In the genomic region with DNA sequence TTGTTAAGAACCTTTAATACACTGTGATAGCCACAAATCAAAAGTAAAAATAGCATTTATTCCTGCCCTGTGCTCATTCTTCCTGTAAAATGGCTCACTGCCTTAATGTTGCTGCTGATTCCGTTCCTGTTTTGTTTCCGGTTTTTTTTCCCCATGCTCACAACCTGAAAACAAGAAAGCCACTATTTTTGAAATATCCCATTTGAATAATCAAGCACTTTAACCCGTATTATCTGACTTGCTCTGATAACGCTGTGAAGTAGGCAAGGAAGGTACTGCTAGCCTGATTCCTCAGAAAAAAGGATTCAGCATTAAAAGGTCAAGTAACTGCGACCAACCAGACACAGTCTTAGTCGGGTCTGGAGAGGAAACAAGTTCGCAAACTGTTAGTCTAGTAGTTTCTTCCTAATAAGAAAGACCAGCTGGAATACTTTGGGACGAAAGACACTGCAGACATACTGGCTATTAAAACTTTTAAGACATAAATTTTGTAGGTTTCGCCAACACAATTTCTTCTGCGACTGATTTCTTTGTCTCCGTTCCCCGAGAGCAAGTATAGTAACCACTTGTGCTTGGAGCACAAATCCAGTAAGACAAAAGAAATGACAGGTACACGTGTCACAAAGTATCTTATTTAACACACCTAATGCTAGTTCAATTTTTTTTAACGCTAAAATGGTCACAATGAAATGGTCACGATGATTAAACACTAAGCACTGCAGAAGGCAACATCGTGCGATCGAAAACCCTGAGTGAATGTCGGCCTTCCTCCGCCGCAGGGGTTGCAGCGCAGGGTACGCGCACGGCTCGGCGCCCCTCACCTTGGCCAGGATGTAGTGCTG, we compare ENCODE assay signal across 8 cellular contexts. TPM values are rescaled to one million over a fixed set of nuclear protein-coding genes. Genes with fewer than 3 reads are reported as not detected.
DNase-seq lines count a peak whose midpoint lies in the region; ATAC-seq and TF ChIP-seq lines count a peak whose summit lies in the region.

No MANE protein-coding gene starts in this region.

- H3K4me2 ChIP-seq in DND-41 (ENCODE audit: insufficient read depth, low read length) (peak overlapping the region; percentile 68), SU-DHL-6 (ENCODE audit: low read depth, low read length, poor library complexity, severe bottlenecking) (peak overlapping the region; percentile 92)

- H3K4me1 ChIP-seq in DND-41 (ENCODE audit: insufficient read depth, low read length), result peaks cover 34% of the 10 kb centered on the region

- TF ChIP-seq CTCF in DND-41 (IDR thresholded peaks at IDR 0.05; ENCODE audit: borderline replicate concordance, extremely low read depth, low read length, poor library complexity, severe bottlenecking), result no peak
- no peak for TF ChIP-seq CTCF in SU-DHL-6 (IDR thresholded peaks at IDR 0.05; ENCODE audit: insufficient read depth, low read length, poor library complexity, severe bottlenecking)
- no peak for TF ChIP-seq CTCF in epithelial cell of esophagus (IDR thresholded peaks at IDR 0.05; ENCODE audit: insufficient read depth, low read depth, low read length, missing control alignments)

- H2AFZ ChIP-seq in DND-41 (ENCODE audit: low read depth, low read length) (peak overlapping the region; percentile 87), SU-DHL-6 (ENCODE audit: low read depth, low read length, severe bottlenecking) (peak overlapping the region; percentile 46)

- ATAC-seq in DND-41 (ENCODE audit: insufficient read depth, low read depth), result peak; percentile 6
- peak; percentile 3 for ATAC-seq in GM21515 (IDR thresholded peaks at IDR 0.05; ENCODE audit: unreplicated experiment)
- ATAC-seq in HG02970 (IDR thresholded peaks at IDR 0.05; ENCODE audit: low FRiP score, unreplicated experiment), result no peak

- H3K9me3 ChIP-seq in DND-41 (ENCODE audit: insufficient read depth, low read length, severe bottlenecking) (no peaks in the 10 kb centered on the region), SU-DHL-6 (ENCODE audit: insufficient read depth, low read length) (no peaks in the 10 kb centered on the region)

- H3K27me3 ChIP-seq in DND-41 (ENCODE audit: insufficient read depth, low read length, poor library complexity), result no peaks in the 10 kb centered on the region
- H3K27me3 ChIP-seq in SU-DHL-6 (ENCODE audit: low read length), result no peaks in the 10 kb centered on the region

- peak overlapping the region; percentile 34 to 79 for H3K4me3 ChIP-seq in DND-41 (ENCODE audit: low read depth in 1 of 2, low read length in 2 of 2)
- H3K4me3 ChIP-seq in SU-DHL-6 (ENCODE audit: insufficient read depth, low read length, poor library complexity, severe bottlenecking), result peak overlapping the region; percentile 58
- H3K4me3 ChIP-seq in epithelial cell of esophagus (ENCODE audit: low read length), result peak overlapping the region; percentile 77

- peaks cover 37% of the 10 kb centered on the region for H3K79me2 ChIP-seq in DND-41 (ENCODE audit: insufficient read depth, low read length)
- peaks cover 6% of the 10 kb centered on the region; the same call in 1 of the 2 replicates for H3K79me2 ChIP-seq in SU-DHL-6 (ENCODE audit: insufficient read depth, low read length)

- H3F3A ChIP-seq in SU-DHL-6 (ENCODE audit: insufficient read depth), result peaks cover 40% of the 10 kb centered on the region

- H3K9ac ChIP-seq in DND-41 (ENCODE audit: low read depth, low read length), result peak overlapping the region; percentile 82
- peak overlapping the region; percentile 80 for H3K9ac ChIP-seq in SU-DHL-6 (ENCODE audit: low read length)

- no peaks in the 10 kb centered on the region for H3K9me2 ChIP-seq in SU-DHL-6 (replicated peaks; ENCODE audit: insufficient read depth, low read length)

- H3K27ac ChIP-seq in DND-41 (ENCODE audit: low read length) (peak overlapping the region; percentile 89), SU-DHL-6 (ENCODE audit: low read depth, low read length) (peak overlapping the region; percentile 92)

- DNase-seq in DND-41 (peak; percentile 25), KG1 (lab: John Stamatoyannopoulos, UW) (peak; percentile 43), epithelial cell of esophagus (ENCODE audit: low read depth) (peak; percentile 38), myocyte (ENCODE audit: low read depth) (peak; percentile 40), T-helper 9 cell (no peak)

- no peaks in the 10 kb centered on the region for H4K20me1 ChIP-seq in DND-41 (ENCODE audit: insufficient read depth, low read length)
- H4K20me1 ChIP-seq in SU-DHL-6 (ENCODE audit: low read depth, low read length), result no peaks in the 10 kb centered on the region

- H3K36me3 ChIP-seq in DND-41 (ENCODE audit: insufficient read depth, low read length) (peaks cover 22% of the 10 kb centered on the region), SU-DHL-6 (ENCODE audit: low read length) (0 out of 2 replicates have a peak, but pooled peaks cover 3% of the 10 kb centered on the region)

RNA-seq across cellular contexts. Expression of a gene that starts 0.8 kb away (rescaled TPM):
- 25.4 and 30.1 TPM in 2 replicates for total RNA-seq in myocyte
- 11.9 TPM for polyA plus RNA-seq in myocyte (2012)
